Comparison of ENCODE assay signal across 1 cellular context in the genomic region with DNA sequence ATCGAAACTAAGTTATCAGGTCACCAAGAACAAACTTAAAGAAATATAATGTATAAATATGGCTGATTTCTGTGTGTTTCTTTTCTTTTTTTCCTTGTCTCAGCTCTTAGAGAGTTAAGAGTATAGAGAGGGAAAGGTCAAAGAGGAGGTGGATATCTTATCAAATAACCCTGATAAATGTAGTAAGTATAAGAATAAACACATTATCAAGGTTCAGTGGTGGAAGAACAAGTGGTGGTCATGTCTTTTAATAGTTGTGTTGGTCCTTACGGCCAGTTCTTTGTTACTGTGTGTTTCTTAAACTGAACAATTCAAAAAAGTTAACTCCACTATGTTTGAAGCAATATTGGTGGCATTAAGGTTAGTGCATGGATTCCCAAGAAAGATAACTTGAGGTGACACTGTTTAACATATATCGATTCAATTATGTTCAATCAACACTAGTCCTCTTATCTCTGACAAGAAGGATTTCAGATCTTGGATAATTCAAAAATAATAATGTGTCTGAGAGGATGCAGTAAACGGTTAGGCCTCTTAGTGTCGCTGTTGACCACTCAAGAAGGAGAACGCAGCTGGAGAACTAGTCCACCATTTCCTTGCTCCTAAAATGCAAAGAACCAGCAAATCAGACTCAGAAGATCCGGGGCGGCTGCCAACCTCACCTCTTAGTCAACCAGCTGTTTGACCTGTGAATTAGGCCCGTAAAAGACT.
TF ChIP-seq lines count a peak whose summit lies in the region.

A gene (plus strand): TSS at position 588 of the 711 bp plus-strand sequence. CDS start 205 bp downstream, outside the sequence.

TF ChIP-seq in liver, 16 proteins besides CTCF, POLR2A, EP300 and RAD21 (continued from another document):
- no peak for TF ChIP-seq HNF4G (IDR thresholded peaks at IDR 0.05)
- TF ChIP-seq, protein P1, sequence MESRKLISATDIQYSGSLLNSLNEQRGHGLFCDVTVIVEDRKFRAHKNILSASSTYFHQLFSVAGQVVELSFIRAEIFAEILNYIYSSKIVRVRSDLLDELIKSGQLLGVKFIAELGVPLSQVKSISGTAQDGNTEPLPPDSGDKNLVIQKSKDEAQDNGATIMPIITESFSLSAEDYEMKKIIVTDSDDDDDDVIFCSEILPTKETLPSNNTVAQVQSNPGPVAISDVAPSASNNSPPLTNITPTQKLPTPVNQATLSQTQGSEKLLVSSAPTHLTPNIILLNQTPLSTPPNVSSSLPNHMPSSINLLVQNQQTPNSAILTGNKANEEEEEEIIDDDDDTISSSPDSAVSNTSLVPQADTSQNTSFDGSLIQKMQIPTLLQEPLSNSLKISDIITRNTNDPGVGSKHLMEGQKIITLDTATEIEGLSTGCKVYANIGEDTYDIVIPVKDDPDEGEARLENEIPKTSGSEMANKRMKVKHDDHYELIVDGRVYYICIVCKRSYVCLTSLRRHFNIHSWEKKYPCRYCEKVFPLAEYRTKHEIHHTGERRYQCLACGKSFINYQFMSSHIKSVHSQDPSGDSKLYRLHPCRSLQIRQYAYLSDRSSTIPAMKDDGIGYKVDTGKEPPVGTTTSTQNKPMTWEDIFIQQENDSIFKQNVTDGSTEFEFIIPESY (IDR thresholded peaks at IDR 0.05): no peak
- no peak for TF ChIP-seq SP1 (IDR thresholded peaks at IDR 0.05)
- TF ChIP-seq FOXA1 (IDR thresholded peaks at IDR 0.05): no peak
- TF ChIP-seq YY1 (IDR thresholded peaks at IDR 0.05): no peak
- no peak for TF ChIP-seq JUND (IDR thresholded peaks at IDR 0.05)
- no peak for TF ChIP-seq FOXA2 (IDR thresholded peaks at IDR 0.05)
- TF ChIP-seq GABPA (IDR thresholded peaks at IDR 0.05 in 1 of 2, conservative IDR thresholded peaks at IDR 0.05 in 1 of 2): no peak
- no peak for TF ChIP-seq TAF1 (conservative IDR thresholded peaks at IDR 0.05)
- no peak for TF ChIP-seq EGR1 (IDR thresholded peaks at IDR 0.05; ENCODE audit: low read depth in 2 of 2)
